ENCODE assay signal across 9 cellular contexts in genomic region chr4:172982151-172982590, GRCh38.
DNase-seq lines count a peak whose midpoint lies in the region; ATAC-seq and TF ChIP-seq lines count a peak whose summit lies in the region.
"Had no signal": no experiment of that assay in that cellular context is flagged by ENCODE, and none has a peak within 500 bp of the region (broad histone marks: within the 10 kb centered on the region; RNA-seq: fewer than 3 reads in every experiment).

No MANE protein-coding gene starts in this region.

- no peaks in the 10 kb centered on the region for H3K9me3 ChIP-seq in RWPE2 (ENCODE audit: severe bottlenecking)
- no peaks in the 10 kb centered on the region for H3K9me3 ChIP-seq in mucosa of descending colon
- no peaks in the 10 kb centered on the region for H3K9me3 ChIP-seq in Karpas-422 (ENCODE audit: low read length)

- H3K27me3 ChIP-seq in RWPE2 (ENCODE audit: insufficient read depth, poor library complexity, severe bottlenecking) (no peaks in the 10 kb centered on the region), Karpas-422 (ENCODE audit: low read length) (no peaks in the 10 kb centered on the region)
- H3K27me3 ChIP-seq: cardiac muscle cell had no signal

- TF ChIP-seq CTCF in RWPE2 (IDR thresholded peaks at IDR 0.05; ENCODE audit: poor library complexity, severe bottlenecking) (no peak), mucosa of descending colon (IDR thresholded peaks at IDR 0.05) (no peak)

- H3K4me2 ChIP-seq in Karpas-422 (ENCODE audit: low read depth, low read length, poor library complexity, severe bottlenecking): no peak overlapping the region

- no peaks in the 10 kb centered on the region for H4K20me1 ChIP-seq in Karpas-422 (ENCODE audit: insufficient read depth, low read depth, low read length)

- DNase-seq in GM04503 (ENCODE audit: low read depth) (peak; percentile 55), RWPE2 (ENCODE audit: low spot score) (peak; percentile 63), mucosa of descending colon (no peak), cerebellar cortex (ENCODE audit: low spot score) (no peak), Karpas-422 (no peak), NCI-H128 (lab: John Stamatoyannopoulos, UW; ENCODE audit: unreplicated experiment) (no peak)

- ATAC-seq in HG02870 (IDR thresholded peaks at IDR 0.05; ENCODE audit: unreplicated experiment): peak; percentile 47
- ATAC-seq in RWPE2 (ENCODE audit: low read depth): peak; percentile 94
- peak; percentile 76 for ATAC-seq in mucosa of descending colon
- ATAC-seq in GM19324 (IDR thresholded peaks at IDR 0.05; ENCODE audit: low FRiP score, unreplicated experiment): no peak

- no peak overlapping the region for H2AFZ ChIP-seq in Karpas-422 (ENCODE audit: low read length)

- H3K79me2 ChIP-seq in Karpas-422 (ENCODE audit: low read length): no peaks in the 10 kb centered on the region

- no peak overlapping the region for H3K9ac ChIP-seq in Karpas-422 (ENCODE audit: low read length)

- H3K4me3 ChIP-seq in RWPE2 (ENCODE audit: severe bottlenecking) (no peak overlapping the region), mucosa of descending colon (no peak overlapping the region), Karpas-422 (ENCODE audit: low read length) (no peak overlapping the region)
- H3K4me3 ChIP-seq: cardiac muscle cell had no signal

- H3K4me1 ChIP-seq in RWPE2 (ENCODE audit: insufficient read depth, poor library complexity, severe bottlenecking) (peaks cover 21% of the 10 kb centered on the region), mucosa of descending colon (ENCODE audit: low read depth) (peaks cover 6% of the 10 kb centered on the region), Karpas-422 (ENCODE audit: low read length) (no peaks in the 10 kb centered on the region)

- H3K36me3 ChIP-seq in RWPE2 (ENCODE audit: low read depth): no peaks in the 10 kb centered on the region
- no peaks in the 10 kb centered on the region for H3K36me3 ChIP-seq in mucosa of descending colon (ENCODE audit: low read depth)
- H3K36me3 ChIP-seq in Karpas-422 (ENCODE audit: insufficient read depth, low read length): no peaks in the 10 kb centered on the region
- H3K36me3 ChIP-seq: cardiac muscle cell had no signal

- peak overlapping the region; percentile 55 for H3K27ac ChIP-seq in RWPE2 (ENCODE audit: poor library complexity, severe bottlenecking)
- no peak overlapping the region for H3K27ac ChIP-seq in Karpas-422 (ENCODE audit: low read length)
- H3K27ac ChIP-seq: cardiac muscle cell had no signal

- no peaks in the 10 kb centered on the region for H3K9me2 ChIP-seq in Karpas-422 (replicated peaks; ENCODE audit: insufficient read depth, low read length)

- intact Hi-C loops in mucosa of descending colon (cut with DNase I, micrococcal nuclease): no loop called here

Comparison
In these comparisons a context has a peak if more than half of its experiments do, and no peak if none do; other contexts are left out.
1. DNase-seq: peak in GM04503 (single experiment) and RWPE2 (single experiment); none in mucosa of descending colon (0 of 3), cerebellar cortex (single experiment), Karpas-422 (single experiment) and NCI-H128 (single experiment).